18 cellular contexts compared by ENCODE assay signal in genomic region chr7:22913116-22913515, GRCh38.
"Had no signal": no experiment of that assay in that cellular context is flagged by ENCODE, and none has a peak within 500 bp of the region (broad histone marks: within the 10 kb centered on the region; RNA-seq: fewer than 3 reads in every experiment).

No MANE protein-coding gene starts in this region.

- H3K27me3 ChIP-seq: colonic mucosa, esophagus squamous epithelium, foreskin keratinocyte, gastrocnemius medialis, heart right ventricle, left lung had no signal

- DNase-seq: cerebellar nuclear complex; colonic mucosa; cortex of kidney; effector CD8-positive, alpha-beta T cell; effector memory CD8-positive, alpha-beta T cell; esophagus squamous epithelium; foreskin keratinocyte; gastrocnemius medialis; glutamatergic neuron; head of caudate nucleus; heart right ventricle; hippocampal formation; left cardiac atrium; left lung; left ventricle myocardium superior; lower lobe of right lung; mesenchymal stem cell; midbrain had no signal

- H3K4me1 ChIP-seq: colonic mucosa, esophagus squamous epithelium, foreskin keratinocyte, left lung, lower lobe of right lung had no signal

- H3K4me3 ChIP-seq: colonic mucosa, esophagus squamous epithelium, gastrocnemius medialis, heart right ventricle, left lung, lower lobe of right lung had no signal

- H3K9me3 ChIP-seq: colonic mucosa, esophagus squamous epithelium, gastrocnemius medialis, heart right ventricle, lower lobe of right lung had no signal

- ATAC-seq: effector memory CD8-positive, alpha-beta T cell; foreskin keratinocyte; gastrocnemius medialis; heart right ventricle; left lung; left ventricle myocardium superior; lower lobe of right lung had no signal

- H3K36me3 ChIP-seq: colonic mucosa, esophagus squamous epithelium, gastrocnemius medialis, heart right ventricle, left lung, lower lobe of right lung had no signal

- H3K27ac ChIP-seq: colonic mucosa, esophagus squamous epithelium, foreskin keratinocyte, gastrocnemius medialis, left lung, lower lobe of right lung had no signal
